26 cellular contexts compared by ENCODE assay signal in the genomic region with DNA sequence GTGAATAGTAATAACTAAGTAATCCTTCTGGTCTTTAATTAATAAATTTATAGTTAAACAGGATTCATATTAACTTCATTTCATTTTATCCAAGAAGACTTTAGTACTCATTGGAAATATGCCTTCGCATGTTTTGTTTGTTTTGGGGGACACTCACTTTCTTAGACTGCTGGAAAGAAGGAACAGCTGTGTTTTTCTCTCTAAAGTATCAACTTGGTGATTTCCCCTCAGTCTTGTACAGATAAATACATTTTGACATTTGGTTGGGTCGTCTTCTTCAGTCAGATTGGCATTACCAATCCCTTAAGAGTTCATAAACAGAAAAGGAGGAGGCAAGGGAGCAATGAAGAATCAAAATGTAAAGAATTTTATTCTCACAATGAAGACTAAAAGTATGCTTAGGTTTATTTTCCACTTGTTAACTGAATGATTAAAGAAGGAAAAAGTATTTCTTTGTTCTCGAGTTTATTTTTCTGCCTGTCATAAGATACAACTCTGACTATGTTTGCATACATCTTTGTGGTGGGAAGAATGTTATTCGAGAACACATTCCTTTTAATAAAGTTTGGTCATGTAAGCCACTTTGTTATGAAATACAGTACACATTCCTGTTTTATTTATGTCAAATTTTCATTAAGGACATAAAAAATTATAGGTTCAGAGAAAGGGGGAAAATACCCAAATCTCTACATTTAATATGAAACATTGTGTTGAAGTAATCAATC.
"Had no signal": no experiment of that assay in that cellular context is flagged by ENCODE, and none has a peak within 500 bp of the region (broad histone marks: within the 10 kb centered on the region; RNA-seq: fewer than 3 reads in every experiment).

No MANE protein-coding gene starts in this region.

- H3K27me3 ChIP-seq: ascending aorta, brain microvascular endothelial cell, esophagus muscularis mucosa, right atrium auricular region, spleen, testis, transverse colon had no signal

- H3K4me3 ChIP-seq: ascending aorta, esophagus muscularis mucosa, right atrium auricular region, spleen, testis, transverse colon had no signal

- H3K79me2 ChIP-seq: parathyroid adenoma had no signal

- H3K4me1 ChIP-seq: ascending aorta, esophagus muscularis mucosa, right atrium auricular region, spleen, testis, transverse colon had no signal

- H3K27ac ChIP-seq: ascending aorta, brain microvascular endothelial cell, esophagus muscularis mucosa, parathyroid adenoma, right atrium auricular region, spleen, testis, transverse colon had no signal

- H2AFZ ChIP-seq: parathyroid adenoma had no signal

- H3K36me3 ChIP-seq: ascending aorta, brain microvascular endothelial cell, esophagus muscularis mucosa, right atrium auricular region, spleen, transverse colon had no signal

- H3K9ac ChIP-seq: parathyroid adenoma had no signal

- H3K9me3 ChIP-seq: ascending aorta, esophagus muscularis mucosa, right atrium auricular region, spleen, testis, transverse colon had no signal

- DNase-seq: activated CD4-positive, alpha-beta memory T cell treated with anti-CD3 and anti-CD28 coated beads for 36 hours; activated CD4-positive, alpha-beta T cell treated with anti-CD3 and anti-CD28 coated beads, Interleukin-2, amount 10 ng/mL, durations not matched to agents 24 days and 14 days; activated CD4-positive, CD25-positive, alpha-beta regulatory T cell treated with anti-CD3 and anti-CD28 coated beads, Interleukin-2, amount 50 U/mL, for 72 hours; activated CD8-positive, alpha-beta memory T cell treated with anti-CD3 and anti-CD28 coated beads, Interleukin-2, amount 50 U/mL, for 4 hours; activated effector memory CD4-positive, alpha-beta T cell treated with anti-CD3 and anti-CD28 coated beads, Interleukin-2, amount 50 U/mL, for 16 hours; activated naive CD4-positive, alpha-beta T cell treated with anti-CD3 and anti-CD28 coated beads for 36 hours; activated naive CD8-positive, alpha-beta T cell treated with anti-CD3 and anti-CD28 coated beads for 36 hours; activated T-cell treated with anti-CD3 and anti-CD28 coated beads, Interleukin-2, amount 50 U/mL, for 1 hour; brain microvascular endothelial cell; dermis blood vessel endothelial cell; effector CD4-positive, alpha-beta T cell; head of caudate nucleus; hippocampal formation; kidney; left colon; mammary epithelial cell; naive thymus-derived CD4-positive, alpha-beta T cell; spleen; stimulated activated naive CD8-positive, alpha-beta T cell treated with anti-CD3 and anti-CD28 coated beads, Interleukin-15, Interleukin-2, amounts not matched to agents 100 U/mL and 50 U/mL, for 24 hours; T-helper 9 cell; testis; transverse colon had no signal
